23 cellular contexts compared by ENCODE assay signal in genomic region chr2:61951876-61952275, GRCh38.
"Had no signal": no experiment of that assay in that cellular context is flagged by ENCODE, and none has a peak within 500 bp of the region (broad histone marks: within the 10 kb centered on the region; RNA-seq: fewer than 3 reads in every experiment).

No MANE protein-coding gene starts in this region.

- H3K4me3 Mint-ChIP-seq: activated CD8-positive, alpha-beta T cell treated with anti-CD3 and anti-CD28 coated beads for 36 hours; activated naive CD4-positive, alpha-beta T cell treated with anti-CD3 and anti-CD28 coated beads, Interleukin-2, amount 50 U/mL, for 24 hours; activated T-helper 1 cell treated with anti-CD3 and anti-CD28 coated beads, Interleukin-12 subunit alpha, Interleukin-12 subunit beta, Interleukin-2, Interleukin-4 antibody, amounts not matched to agents 30 ng/mL and 10 ng/mL and 1 ng/mL, durations not matched to agents 14 hours and 24 hours and 36 hours; brain had no signal

- ATAC-seq: activated CD8-positive, alpha-beta T cell treated with anti-CD3 and anti-CD28 coated beads for 36 hours; Right ventricle myocardium inferior had no signal

- DNase-seq: activated CD4-positive, alpha-beta T cell treated with anti-CD3 and anti-CD28 coated beads for 4 hours; activated CD8-positive, alpha-beta memory T cell treated with anti-CD3 and anti-CD28 coated beads, Interleukin-2, amount 50 U/mL, for 4 hours; activated CD8-positive, alpha-beta T cell treated with anti-CD3 and anti-CD28 coated beads for 36 hours; activated effector memory CD4-positive, alpha-beta T cell treated with Interleukin-2 at 50 U/mL for 16 hours; activated naive CD4-positive, alpha-beta T cell; aorta; NCI-H1092; NCI-H1417; NCI-H1930; NCI-H2107; NCI-H2171 treated with DMSO at 0.1 percent for 48 hours; NCI-H226; NCI-H526; NCI-H82; T-helper 1 cell; WERI-Rb-1 had no signal

- H3K4me2 ChIP-seq: KMS-11 had no signal

- H3K27ac ChIP-seq: cardiac muscle cell, KMS-11, SK-N-MC, WERI-Rb-1 had no signal

- H3K9me3 Mint-ChIP-seq: activated naive CD4-positive, alpha-beta T cell treated with anti-CD3 and anti-CD28 coated beads, Interleukin-2, amount 50 U/mL, for 24 hours; activated T-helper 1 cell treated with anti-CD3 and anti-CD28 coated beads, Interleukin-12 subunit alpha, Interleukin-12 subunit beta, Interleukin-2, Interleukin-4 antibody, amounts not matched to agents 30 ng/mL and 10 ng/mL and 1 ng/mL, durations not matched to agents 14 hours and 24 hours and 36 hours had no signal

- H3K4me3 ChIP-seq: cardiac muscle cell, SK-N-MC had no signal

- H3K27me3 ChIP-seq: cardiac muscle cell had no signal

- H3K27me3 Mint-ChIP-seq: activated CD8-positive, alpha-beta T cell treated with anti-CD3 and anti-CD28 coated beads for 36 hours; activated naive CD4-positive, alpha-beta T cell treated with anti-CD3 and anti-CD28 coated beads, Interleukin-2, amount 50 U/mL, for 24 hours; brain had no signal

- H3K27ac Mint-ChIP-seq: activated CD8-positive, alpha-beta T cell treated with anti-CD3 and anti-CD28 coated beads for 36 hours; activated naive CD4-positive, alpha-beta T cell treated with anti-CD3 and anti-CD28 coated beads, Interleukin-2, amount 50 U/mL, for 24 hours; activated T-helper 1 cell treated with anti-CD3 and anti-CD28 coated beads, Interleukin-12 subunit alpha, Interleukin-12 subunit beta, Interleukin-2, Interleukin-4 antibody, amounts not matched to agents 30 ng/mL and 10 ng/mL and 1 ng/mL, durations not matched to agents 14 hours and 24 hours and 36 hours; brain had no signal

- H3K36me3 ChIP-seq: cardiac muscle cell, WERI-Rb-1 had no signal
